Comparison of ENCODE assay signal across 33 cellular contexts in the genomic region with DNA sequence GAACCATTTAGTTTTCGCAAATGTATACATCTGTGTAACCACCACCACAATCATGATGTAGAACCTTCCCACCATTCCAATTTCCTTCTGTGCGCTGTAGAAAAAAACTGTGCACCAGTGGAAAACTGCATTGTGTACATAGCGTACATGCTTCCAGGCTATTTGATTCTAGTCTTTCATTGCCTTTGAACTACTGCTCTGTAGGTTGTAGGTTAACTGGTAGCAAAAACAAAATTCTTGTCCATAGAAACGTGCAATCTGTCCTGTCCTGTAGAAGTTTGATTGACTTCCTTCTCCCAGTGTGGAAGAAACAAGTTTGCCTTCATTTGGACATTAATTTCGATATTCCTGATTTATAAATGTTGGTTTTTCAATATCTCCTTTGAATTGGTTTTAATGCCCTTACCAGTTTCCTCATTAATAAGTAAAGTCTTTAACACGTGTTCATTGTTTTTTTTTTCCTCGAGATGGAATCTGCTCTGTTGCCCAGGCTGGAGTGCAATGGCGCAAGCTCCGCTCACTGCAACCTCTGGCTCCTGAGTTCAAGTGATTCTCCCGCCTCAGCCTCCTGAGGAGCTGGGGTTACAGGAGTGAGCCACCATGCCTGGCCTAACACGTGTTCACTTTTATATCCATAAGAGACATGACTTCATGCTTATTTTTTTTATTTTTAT. TPM values are rescaled to one million over a fixed set of nuclear protein-coding genes. Genes with fewer than 3 reads are reported as not detected.
"Had no signal": no experiment of that assay in that cellular context is flagged by ENCODE, and none has a peak within 500 bp of the region (broad histone marks: within the 10 kb centered on the region; RNA-seq: fewer than 3 reads in every experiment).

No MANE protein-coding gene starts in this region.

- H3K36me3 ChIP-seq: SJCRH30, WERI-Rb-1 had no signal

- H3K4me3 Mint-ChIP-seq: activated CD8-positive, alpha-beta T cell treated with anti-CD3 and anti-CD28 coated beads for 36 hours; activated naive CD4-positive, alpha-beta T cell treated with anti-CD3 and anti-CD28 coated beads, Interleukin-2, amount 50 U/mL, for 24 hours; activated naive CD8-positive, alpha-beta T cell treated with anti-CD3 and anti-CD28 coated beads, Interleukin-2, amount 10 ng/mL, durations not matched to agents 7 days and 5 days; activated T-cell treated with anti-CD3 and anti-CD28 coated beads, Interleukin-2, amount 50 U/mL, for 4 hours; activated T-helper 1 cell treated with anti-CD3 and anti-CD28 coated beads, Interleukin-12 subunit alpha, Interleukin-12 subunit beta, Interleukin-2, Interleukin-4 antibody, amounts not matched to agents 30 ng/mL and 10 ng/mL and 1 ng/mL, durations not matched to agents 14 hours and 24 hours and 36 hours; brain had no signal

- H3K27ac Mint-ChIP-seq: activated CD8-positive, alpha-beta T cell treated with anti-CD3 and anti-CD28 coated beads for 36 hours; activated naive CD4-positive, alpha-beta T cell treated with anti-CD3 and anti-CD28 coated beads, Interleukin-2, amount 50 U/mL, for 24 hours; activated naive CD8-positive, alpha-beta T cell treated with anti-CD3 and anti-CD28 coated beads, Interleukin-2, amount 10 ng/mL, durations not matched to agents 7 days and 5 days; activated T-helper 1 cell treated with anti-CD3 and anti-CD28 coated beads, Interleukin-12 subunit alpha, Interleukin-12 subunit beta, Interleukin-2, Interleukin-4 antibody, amounts not matched to agents 30 ng/mL and 10 ng/mL and 1 ng/mL, durations not matched to agents 14 hours and 24 hours and 36 hours; brain had no signal

- H3K4me3 ChIP-seq: SJCRH30, SK-N-MC had no signal

- H3K4me1 Mint-ChIP-seq: brain had no signal

- ATAC-seq: activated CD8-positive, alpha-beta T cell treated with anti-CD3 and anti-CD28 coated beads for 36 hours; activated T-cell treated with anti-CD3 and anti-CD28 coated beads, Interleukin-2, amount 50 U/mL, for 4 hours; Panc1 had no signal

- DNase-seq: activated CD4-positive, alpha-beta T cell treated with anti-CD3 and anti-CD28 coated beads for 1 hour; activated CD4-positive, alpha-beta T cell treated with anti-CD3 and anti-CD28 coated beads for 48 hours; activated CD4-positive, CD25-positive, alpha-beta regulatory T cell; activated CD8-positive, alpha-beta memory T cell treated with anti-CD3 and anti-CD28 coated beads, Interleukin-2, amount 50 U/mL, for 4 hours; activated CD8-positive, alpha-beta T cell treated with anti-CD3 and anti-CD28 coated beads for 36 hours; activated naive CD4-positive, alpha-beta T cell; activated naive CD8-positive, alpha-beta T cell treated with anti-CD3 and anti-CD28 coated beads, Interleukin-2, amount 10 ng/mL, durations not matched to agents 7 days and 5 days; activated T-cell treated with anti-CD3 and anti-CD28 coated beads for 4 hours; activated T-cell treated with anti-CD3 and anti-CD28 coated beads, Interleukin-2, amount 50 U/mL, for 4 hours; central memory CD4-positive, alpha-beta T cell; Karpas-422; KBM-7; NCI-H1105; NCI-H1436; NCI-H1694; NCI-H1930; NCI-H2081 treated with DMSO at 0.1 percent for 48 hours; NCI-H226; NCI-H446 treated with DMSO at 0.1 percent for 48 hours; NCI-H524 treated with DMSO at 0.1 percent for 48 hours; SHP77; SJCRH30; T1000; WERI-Rb-1 had no signal

- H3K4me1 ChIP-seq: SJCRH30 had no signal

- H3K27me3 ChIP-seq: SJCRH30 had no signal

- H3K27ac ChIP-seq: SJCRH30, SK-N-MC, WERI-Rb-1 had no signal

- FAIRE-seq: bronchial epithelial cell had no signal

RNA-seq across cellular contexts. Expression of gene ISM2, which starts 3.6 kb away (rescaled TPM):
- total RNA-seq: activated T-cell treated with anti-CD3 and anti-CD28 coated beads, Interleukin-2, amount 50 U/mL, for 4 hours; bronchial epithelial cell; MCF 10A; T-helper 1 cell treated with Interleukin-12 subunit alpha and Interleukin-12 subunit beta and Interleukin-4 antibody, amounts not matched to agents 30 ng/mL and 1 ng/mL, for 36 hours; T-helper 2 cell treated with Interferon-gamma antibody and Interleukin-4, amounts not matched to agents 100 ng/mL and 5 ng/mL, for 36 hours had no signal
